In genomic region chr4:9132849-9133248, GRCh38 we compare ENCODE assay signal across 2 cellular contexts. TPM values are rescaled to one million over a fixed set of nuclear protein-coding genes. Genes with fewer than 3 reads are reported as not detected.
"Had no signal": no experiment of that assay in that cellular context is flagged by ENCODE, and none has a peak within 500 bp of the region (broad histone marks: within the 10 kb centered on the region; RNA-seq: fewer than 3 reads in every experiment).

No MANE protein-coding gene starts in this region.

RNA-seq across cellular contexts. Expression of gene FAM90A26, which starts 37.4 kb away (rescaled TPM):
- total RNA-seq: G401, GM12878 had no signal
